In genomic region chr18:37175727-37176126, GRCh38 we compare ENCODE assay signal across 14 cellular contexts.
"Had no signal": no experiment of that assay in that cellular context is flagged by ENCODE, and none has a peak within 500 bp of the region (broad histone marks: within the 10 kb centered on the region; RNA-seq: fewer than 3 reads in every experiment).

No MANE protein-coding gene starts in this region.

- H3K27me3 ChIP-seq: right atrium auricular region, thyroid gland had no signal

- H3K4me1 Mint-ChIP-seq: activated naive CD4-positive, alpha-beta T cell treated with anti-CD3 and anti-CD28 coated beads, Interleukin-2, amount 10 ng/mL, durations not matched to agents 7 days and 5 days; stimulated activated memory B cell treated with anti-CD40 and anti-IgM and Interleukin-4, amounts not matched to agents 10 μg/mL and 1 μg/mL and 100 μg/mL, for 72 hours had no signal

- H3K27me3 Mint-ChIP-seq: activated naive CD4-positive, alpha-beta T cell treated with anti-CD3 and anti-CD28 coated beads, Interleukin-2, amount 10 ng/mL, durations not matched to agents 7 days and 5 days; effector memory CD8-positive, alpha-beta T cell; stimulated activated memory B cell treated with anti-CD40 and anti-IgM and Interleukin-4, amounts not matched to agents 10 μg/mL and 1 μg/mL and 100 μg/mL, for 72 hours had no signal

- DNase-seq: activated CD4-positive, CD25-positive, alpha-beta regulatory T cell treated with anti-CD3 and anti-CD28 coated beads, Interleukin-2, amount 50 U/mL, for 72 hours; activated naive CD4-positive, alpha-beta T cell treated with anti-CD3 and anti-CD28 coated beads, Interleukin-2, amount 10 ng/mL, durations not matched to agents 7 days and 5 days; activated T-cell treated with anti-CD3 and anti-CD28 coated beads for 4 hours; dermis blood vessel endothelial cell; effector memory CD8-positive, alpha-beta T cell; foreskin melanocyte; head of caudate nucleus; kidney glomerular epithelial cell; nucleus accumbens; stimulated activated CD4-positive, alpha-beta T cell treated with anti-CD3 and anti-CD28 coated beads, Interleukin-2, amount 100 ng/mL, for 48 hours; thyroid gland had no signal

- H3K4me1 ChIP-seq: right atrium auricular region, thyroid gland had no signal

- H3K4me3 Mint-ChIP-seq: activated naive CD4-positive, alpha-beta T cell treated with anti-CD3 and anti-CD28 coated beads, Interleukin-2, amount 10 ng/mL, durations not matched to agents 7 days and 5 days; effector memory CD8-positive, alpha-beta T cell; nephron; stimulated activated memory B cell treated with anti-CD40 and anti-IgM and Interleukin-4, amounts not matched to agents 10 μg/mL and 1 μg/mL and 100 μg/mL, for 72 hours had no signal

- H3K9me3 Mint-ChIP-seq: activated naive CD4-positive, alpha-beta T cell treated with anti-CD3 and anti-CD28 coated beads, Interleukin-2, amount 10 ng/mL, durations not matched to agents 7 days and 5 days; effector memory CD8-positive, alpha-beta T cell; nephron; stimulated activated memory B cell treated with anti-CD40 and anti-IgM and Interleukin-4, amounts not matched to agents 10 μg/mL and 1 μg/mL and 100 μg/mL, for 72 hours had no signal

- H3K27ac Mint-ChIP-seq: activated naive CD4-positive, alpha-beta T cell treated with anti-CD3 and anti-CD28 coated beads, Interleukin-2, amount 10 ng/mL, durations not matched to agents 7 days and 5 days; effector memory CD8-positive, alpha-beta T cell; nephron; stimulated activated memory B cell treated with anti-CD40 and anti-IgM and Interleukin-4, amounts not matched to agents 10 μg/mL and 1 μg/mL and 100 μg/mL, for 72 hours had no signal

- H3K4me3 ChIP-seq: right atrium auricular region, thyroid gland had no signal

- H3K27ac ChIP-seq: right atrium auricular region, thyroid gland had no signal

- H3K36me3 ChIP-seq: right atrium auricular region, thyroid gland had no signal

- ATAC-seq: effector memory CD8-positive, alpha-beta T cell; stimulated activated memory B cell treated with anti-CD40 and anti-IgM and Interleukin-4, amounts not matched to agents 10 μg/mL and 1 μg/mL and 100 μg/mL, for 72 hours had no signal
